Comparison of ENCODE assay signal across 8 cellular contexts in genomic region chr20:36472656-36473071, GRCh38.
A peak's percentile ranks its signal among the peaks of the same experiment; 100 is the strongest.
DNase-seq lines count a peak whose midpoint lies in the region; ATAC-seq and TF ChIP-seq lines count a peak whose summit lies in the region.

No MANE protein-coding gene starts in this region.

- peak; percentile 54 for TF ChIP-seq POLR2A in GM18505 (IDR thresholded peaks at IDR 0.05; ENCODE audit: borderline replicate concordance, extremely low read depth, insufficient read depth, insufficient read length)
- TF ChIP-seq POLR2A in Peyer's patch (IDR thresholded peaks at IDR 0.05): no peak

- no peak for ATAC-seq in GM18505 (IDR thresholded peaks at IDR 0.05; ENCODE audit: unreplicated experiment)
- no peak for ATAC-seq in HG03460 (IDR thresholded peaks at IDR 0.05; ENCODE audit: unreplicated experiment)
- ATAC-seq in HG03196 (IDR thresholded peaks at IDR 0.05; ENCODE audit: unreplicated experiment): no peak

- no peaks in the 10 kb centered on the region for H3K36me3 ChIP-seq in Peyer's patch

- TF ChIP-seq CTCF in Peyer's patch (IDR thresholded peaks at IDR 0.05): no peak
- TF ChIP-seq CTCF in dorsolateral prefrontal cortex (IDR thresholded peaks at IDR 0.05 in 54 of 56, conservative IDR thresholded peaks at IDR 0.05 in 2 of 56; ENCODE audit: low read depth in 1 of 56, partially characterized antibody in 56 of 56): no peak
- TF ChIP-seq CTCF in nephron progenitor cell (IDR thresholded peaks at IDR 0.05): no peak

- peak overlapping the region; percentile 71 to 82 (median 76) for H3K27ac ChIP-seq in Peyer's patch
- H3K27ac ChIP-seq in dorsolateral prefrontal cortex: peak overlapping the region in 47 of 59 donors; percentile 5 to 81 (median 59)

- peak overlapping the region; percentile 79 for H3K27ac Mint-ChIP-seq in nephron progenitor cell

- peak; percentile 31 to 80 (median 79) for DNase-seq in Peyer's patch
- DNase-seq in dorsolateral prefrontal cortex: no peak
- DNase-seq in nephron progenitor cell: no peak
- no peak for DNase-seq in effector CD8-positive, alpha-beta T cell (lab: John Stamatoyannopoulos, UW)
- DNase-seq in germinal center (ENCODE audit: low spot score): no peak

- H3K4me3 ChIP-seq in Peyer's patch (peak overlapping the region in 3 of 4 donors; percentile 18 to 39 (median 32)), dorsolateral prefrontal cortex (peak overlapping the region in 11 of 59 donors; percentile 1 to 33 (median 11))

- H3K27me3 Mint-ChIP-seq in nephron progenitor cell (ENCODE audit: low read depth, poor library complexity): no peaks in the 10 kb centered on the region

- H3K9me3 Mint-ChIP-seq in nephron progenitor cell: no peaks in the 10 kb centered on the region

- H3K36me3 Mint-ChIP-seq in nephron progenitor cell (ENCODE audit: low read depth): peaks cover 26% of the 10 kb centered on the region

- no peak overlapping the region for H3K4me3 Mint-ChIP-seq in nephron progenitor cell

- intact Hi-C loops in dorsolateral prefrontal cortex (cut with DNase I): no loop called here

- peaks cover 2 to 70% (median 21%) of the 10 kb centered on the region in 4 donors for H3K4me1 ChIP-seq in Peyer's patch

- peaks cover 54% of the 10 kb centered on the region for H3K4me1 Mint-ChIP-seq in nephron progenitor cell

- H3K9me3 ChIP-seq in Peyer's patch: no peaks in the 10 kb centered on the region

- H3K27me3 ChIP-seq in Peyer's patch: no peaks in the 10 kb centered on the region
- H3K27me3 ChIP-seq in dorsolateral prefrontal cortex: no peaks in the 10 kb centered on the region

Comparison
In these comparisons a context has a peak if more than half of its experiments do, and no peak if none do; other contexts are left out.
1. DNase-seq: peak in Peyer's patch (3 of 3); none in dorsolateral prefrontal cortex (0 of 10), nephron progenitor cell (single experiment), effector CD8-positive, alpha-beta T cell (single experiment) and germinal center (single experiment).